9 cellular contexts compared by ENCODE assay signal in the genomic region with DNA sequence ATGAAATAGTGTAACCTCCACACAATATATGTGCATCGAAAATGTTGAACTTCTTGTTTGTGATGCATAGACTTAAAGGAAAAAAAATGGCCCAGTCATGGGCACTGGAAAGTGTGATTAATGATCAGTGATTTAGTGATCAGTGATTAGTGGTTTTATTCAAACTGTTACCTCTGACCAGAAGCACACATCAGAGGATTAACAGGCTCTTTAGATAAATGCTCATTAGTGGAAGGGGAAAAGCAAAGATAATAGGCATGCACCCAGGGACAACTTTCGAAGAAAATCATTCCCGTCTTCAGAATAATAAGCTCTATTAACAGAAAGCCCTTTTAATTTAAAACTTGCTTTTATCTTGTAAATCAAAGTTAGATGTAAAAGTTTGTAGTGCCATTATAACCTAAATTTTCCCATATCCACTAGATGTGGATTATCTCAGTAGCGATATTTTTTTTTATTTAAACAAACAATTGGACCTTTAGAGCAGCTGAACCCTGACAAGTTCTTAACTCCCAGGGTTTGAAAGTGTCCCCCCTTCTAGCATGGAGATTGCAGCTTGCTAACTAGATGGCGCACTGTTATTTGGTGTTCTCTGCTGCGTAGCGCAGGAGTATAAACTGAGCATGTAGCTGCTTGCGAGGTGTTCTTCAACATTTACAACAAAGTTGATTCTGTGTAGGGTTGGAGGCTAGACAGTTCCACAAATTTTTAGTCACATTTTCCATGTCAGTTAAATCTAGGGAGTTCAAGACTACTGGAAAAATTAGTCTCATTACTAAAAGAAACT. TPM values are rescaled to one million over a fixed set of nuclear protein-coding genes. Genes with fewer than 3 reads are reported as not detected.
DNase-seq lines count a peak whose midpoint lies in the region; ATAC-seq, FAIRE-seq and TF ChIP-seq lines count a peak whose summit lies in the region.
"Had no signal": no experiment of that assay in that cellular context is flagged by ENCODE, and none has a peak within 500 bp of the region (broad histone marks: within the 10 kb centered on the region; RNA-seq: fewer than 3 reads in every experiment).

A gene with protein sequence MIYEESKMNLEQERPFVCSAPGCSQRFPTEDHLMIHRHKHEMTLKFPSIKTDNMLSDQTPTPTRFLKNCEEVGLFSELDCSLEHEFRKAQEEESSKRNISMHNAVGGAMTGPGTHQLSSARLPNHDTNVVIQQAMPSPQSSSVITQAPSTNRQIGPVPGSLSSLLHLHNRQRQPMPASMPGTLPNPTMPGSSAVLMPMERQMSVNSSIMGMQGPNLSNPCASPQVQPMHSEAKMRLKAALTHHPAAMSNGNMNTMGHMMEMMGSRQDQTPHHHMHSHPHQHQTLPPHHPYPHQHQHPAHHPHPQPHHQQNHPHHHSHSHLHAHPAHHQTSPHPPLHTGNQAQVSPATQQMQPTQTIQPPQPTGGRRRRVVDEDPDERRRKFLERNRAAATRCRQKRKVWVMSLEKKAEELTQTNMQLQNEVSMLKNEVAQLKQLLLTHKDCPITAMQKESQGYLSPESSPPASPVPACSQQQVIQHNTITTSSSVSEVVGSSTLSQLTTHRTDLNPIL (plus strand): TSS at position 643 of the 787 bp plus-strand sequence. CDS start 397 bp downstream, outside the sequence.

- peaks cover 0 to 8% of the 10 kb centered on the region in 2 donors for H3K4me1 ChIP-seq in naive thymus-derived CD4-positive, alpha-beta T cell (ENCODE audit: control insufficient read depth in 2 of 2, insufficient read depth in 2 of 2, low read length in 2 of 2)

- H3K36me3 Mint-ChIP-seq in naive thymus-derived CD4-positive, alpha-beta T cell, result peaks cover 0 to 3% (median 0%) of the 10 kb centered on the region in 5 donors

- CTCF ChIA-PET in AG04450 (lab: Charles Lee) (interaction anchor here (0.6 to 1.5 kb wide), 5 partner anchors 9 to 380 kb away, joined by 3 to 6 read pairs (median 5); no protein-coding TSS in a partner anchor), HEK293T (lab: Yijun Ruan, JAX) (interaction anchor here (0.6 to 0.9 kb wide), 4 partner anchors 22 to 215 kb away, joined by 3 to 5 read pairs (median 4); no protein-coding TSS in a partner anchor)
- CTCF ChIA-PET in naive thymus-derived CD4-positive, alpha-beta T cell (lab: Charles Lee), result interaction anchor here (0.7 kb wide), 1 partner anchor 1729 kb away, joined by 3 read pairs; no protein-coding TSS in a partner anchor

- no peaks in the 10 kb centered on the region for H3K9me3 ChIP-seq in AG04450 (ENCODE audit: control insufficient read depth, insufficient read depth, low read length)
- no peaks in the 10 kb centered on the region for H3K9me3 ChIP-seq in naive thymus-derived CD4-positive, alpha-beta T cell (ENCODE audit: control insufficient read depth in 2 of 3, low read length in 3 of 3)

- no peak within 1 kb of the TSS for H3K27ac Mint-ChIP-seq in naive thymus-derived CD4-positive, alpha-beta T cell

- H3K4me3 ChIP-seq in AG04450 (ENCODE audit: low read depth, low read length), result peak within 1 kb of the TSS; percentile 75
- no peak within 1 kb of the TSS for H3K4me3 ChIP-seq in bronchial epithelial cell (ENCODE audit: low read depth, low read length)
- no peak within 1 kb of the TSS for H3K4me3 ChIP-seq in naive thymus-derived CD4-positive, alpha-beta T cell (ENCODE audit: low read length)

- FAIRE-seq in bronchial epithelial cell (lab: Jason Lieb, UNC), result no peak

- peaks cover 80 to 89% (median 84%) of the 10 kb centered on the region in 5 donors for H3K27me3 Mint-ChIP-seq in naive thymus-derived CD4-positive, alpha-beta T cell

- POLR2A ChIA-PET in AG04450 (lab: Yijun Ruan, JAX), result no interaction called here
- POLR2A ChIA-PET in HEK293T (lab: Yijun Ruan, JAX), result interaction anchor here (0.7 to 1.6 kb wide), 7 partner anchors 16 to 336 kb away, joined by 3 to 6 read pairs (median 3); no protein-coding TSS in a partner anchor
- POLR2A ChIA-PET in naive thymus-derived CD4-positive, alpha-beta T cell (lab: Charles Lee), result no interaction called here

- no peak for ATAC-seq in naive thymus-derived CD4-positive, alpha-beta T cell
- no peak for ATAC-seq in HG03520 (IDR thresholded peaks at IDR 0.05; ENCODE audit: unreplicated experiment)
- ATAC-seq in HG02623 (IDR thresholded peaks at IDR 0.05; ENCODE audit: unreplicated experiment), result no peak

- no peaks in the 10 kb centered on the region for H3K27me3 ChIP-seq in AG04450 (ENCODE audit: control insufficient read depth, insufficient read depth, low read length)
- no peaks in the 10 kb centered on the region for H3K27me3 ChIP-seq in bronchial epithelial cell (ENCODE audit: control insufficient read depth, insufficient read depth, low read length)
- H3K27me3 ChIP-seq in naive thymus-derived CD4-positive, alpha-beta T cell (ENCODE audit: control insufficient read depth in 2 of 2, insufficient read depth in 2 of 2, low read length in 2 of 2), result peaks cover 3 to 10% of the 10 kb centered on the region in 2 donors

- H3K9me3 Mint-ChIP-seq in naive thymus-derived CD4-positive, alpha-beta T cell, result peaks cover 0 to 1% (median 0%) of the 10 kb centered on the region in 11 donors

- peak within 1 kb of the TSS in 7 of 10 donors; percentile 59 to 90 (median 81) for H3K4me3 Mint-ChIP-seq in naive thymus-derived CD4-positive, alpha-beta T cell

- TF ChIP-seq CTCF in AG04450 (IDR thresholded peaks at IDR 0.05; ENCODE audit: low read depth, low read length) (peak; percentile 32), bronchial epithelial cell (IDR thresholded peaks at IDR 0.05; ENCODE audit: insufficient read depth, low read length, severe bottlenecking) (peak; percentile 14)

- H3K4me1 Mint-ChIP-seq in naive thymus-derived CD4-positive, alpha-beta T cell, result peaks cover 7 to 30% (median 22%) of the 10 kb centered on the region in 7 donors

- DNase-seq in AG04450 (ENCODE audit: low read depth, low spot score) (no peak), HEK293T (ENCODE audit: extremely low spot score) (no peak), bronchial epithelial cell (ENCODE audit: low read depth) (peak; percentile 49)
- no peak for DNase-seq in naive thymus-derived CD4-positive, alpha-beta T cell
- DNase-seq in effector CD8-positive, alpha-beta T cell (lab: John Stamatoyannopoulos, UW), result no peak
- DNase-seq in activated CD4-positive, CD25-positive, alpha-beta regulatory T cell (lab: John Stamatoyannopoulos, UW), result no peak
- DNase-seq: stimulated activated CD4-positive, alpha-beta T cell treated with anti-CD3 and anti-CD28 coated beads, Interleukin-4, amount 100 ng/mL, for 4 hours had no signal

- H3K27ac ChIP-seq in AG04450 (ENCODE audit: low read depth, low read length), result no peak within 1 kb of the TSS
- no peak within 1 kb of the TSS for H3K27ac ChIP-seq in naive thymus-derived CD4-positive, alpha-beta T cell (ENCODE audit: low read depth, low read length)

- no peaks in the 10 kb centered on the region for H3K36me3 ChIP-seq in bronchial epithelial cell (ENCODE audit: control insufficient read depth, insufficient read depth, low read length)
- H3K36me3 ChIP-seq in naive thymus-derived CD4-positive, alpha-beta T cell (ENCODE audit: control insufficient read depth in 2 of 3, insufficient read depth in 3 of 3, low read length in 3 of 3), result no peaks in the 10 kb centered on the region

- intact Hi-C loops in naive thymus-derived CD4-positive, alpha-beta T cell (cut with micrococcal nuclease), result no loop called here

TF ChIP-seq in HEK293T, 16 proteins besides CTCF, POLR2A, EP300 and RAD21:
- TF ChIP-seq NFRKB (IDR thresholded peaks at IDR 0.05), result no peak
- TF ChIP-seq, protein P1, sequence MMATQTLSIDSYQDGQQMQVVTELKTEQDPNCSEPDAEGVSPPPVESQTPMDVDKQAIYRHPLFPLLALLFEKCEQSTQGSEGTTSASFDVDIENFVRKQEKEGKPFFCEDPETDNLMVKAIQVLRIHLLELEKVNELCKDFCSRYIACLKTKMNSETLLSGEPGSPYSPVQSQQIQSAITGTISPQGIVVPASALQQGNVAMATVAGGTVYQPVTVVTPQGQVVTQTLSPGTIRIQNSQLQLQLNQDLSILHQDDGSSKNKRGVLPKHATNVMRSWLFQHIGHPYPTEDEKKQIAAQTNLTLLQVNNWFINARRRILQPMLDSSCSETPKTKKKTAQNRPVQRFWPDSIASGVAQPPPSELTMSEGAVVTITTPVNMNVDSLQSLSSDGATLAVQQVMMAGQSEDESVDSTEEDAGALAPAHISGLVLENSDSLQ (IDR thresholded peaks at IDR 0.05), result peak; percentile 33

RNA-seq across cellular contexts. Expression of the gene that starts here (rescaled TPM):
- 22.1 and 23.3 TPM in 2 replicates for polyA plus RNA-seq in AG04450 (2011; rRNA removed)
- 52.6 and 68.0 TPM in 2 replicates for polyA minus RNA-seq in AG04450 (2011; rRNA and poly(A)+ RNA removed)
- 2.1 and 7.3 TPM in 2 replicates for total RNA-seq in bronchial epithelial cell
- 10 to 100 TPM in 1 of 5 experiments, 1 to 10 TPM in 1, under 1 TPM in 1, not detected in 2; 0.22 to 18.4 (median 3.6) TPM for total RNA-seq in naive thymus-derived CD4-positive, alpha-beta T cell
- not detected for polyA plus RNA-seq in naive thymus-derived CD4-positive, alpha-beta T cell

Comparison
In these comparisons a context has a peak if more than half of its experiments do, and no peak if none do; other contexts are left out.
1. RNA of the gene that starts here (polyA plus RNA-seq): 22.1 to 23.3 TPM in AG04450; not detected in naive thymus-derived CD4-positive, alpha-beta T cell; every median in the first group is over 10 times any median in the second.